ENCODE assay signal across 17 cellular contexts in genomic region chr17:19374136-19374535, GRCh38. TPM values are rescaled to one million over a fixed set of nuclear protein-coding genes. Genes with fewer than 3 reads are reported as not detected.
"Had no signal": no experiment of that assay in that cellular context is flagged by ENCODE, and none has a peak within 500 bp of the region (broad histone marks: within the 10 kb centered on the region; RNA-seq: fewer than 3 reads in every experiment).

No MANE protein-coding gene starts in this region.

- H3K4me3 ChIP-seq: lower lobe of right lung, ovary, thyroid gland, uterus had no signal

- H3K27ac ChIP-seq: lower lobe of right lung, ovary, thyroid gland, uterus had no signal

- H3K36me3 ChIP-seq: lower lobe of right lung, ovary, thyroid gland, uterus had no signal

- H3K9me3 ChIP-seq: lower lobe of right lung, ovary, thyroid gland, uterus had no signal

- H3K27me3 ChIP-seq: ovary, thyroid gland, uterus had no signal

- ATAC-seq: activated T-cell treated with anti-CD3 and anti-CD28 coated beads, Interleukin-2, amount 50 U/mL, for 72 hours; lower lobe of right lung; naive thymus-derived CD8-positive, alpha-beta T cell had no signal

- DNase-seq: activated CD4-positive, alpha-beta memory T cell treated with anti-CD3 and anti-CD28 coated beads, Interleukin-2, amount 10 ng/mL, durations not matched to agents 7 days and 5 days; activated CD8-positive, alpha-beta memory T cell treated with anti-CD3 and anti-CD28 coated beads, Interleukin-2, amount 50 U/mL, for 4 hours; activated naive CD4-positive, alpha-beta T cell; activated T-cell treated with anti-CD3 and anti-CD28 coated beads, Interleukin-2, amount 50 U/mL, for 72 hours; central memory CD4-positive, alpha-beta T cell; cortex of kidney; effector memory CD4-positive, alpha-beta T cell; erythroblast; immature natural killer cell; lower lobe of right lung; naive thymus-derived CD8-positive, alpha-beta T cell; ovary; stimulated activated CD4-positive, alpha-beta T cell treated with anti-CD3 and anti-CD28 coated beads, Interleukin-4, amount 100 ng/mL, for 4 hours; T-helper 9 cell; thyroid gland had no signal

RNA-seq across cellular contexts. Expression of gene MFAP4, which starts 12.9 kb away (rescaled TPM):
- total RNA-seq: activated CD4-positive, alpha-beta memory T cell treated with anti-CD3 and anti-CD28 coated beads, Interleukin-2, amount 10 ng/mL, durations not matched to agents 7 days and 5 days; mononuclear cell; naive thymus-derived CD8-positive, alpha-beta T cell had no signal
